1 cellular context compared by ENCODE assay signal in genomic region chr12:7716391-7716790, GRCh38.
A peak's percentile ranks its signal among the peaks of the same experiment; 100 is the strongest.
TF ChIP-seq lines count a peak whose summit lies in the region.

No MANE protein-coding gene starts in this region.

TF ChIP-seq in H1, 55 proteins besides CTCF, POLR2A, EP300 and RAD21:
- TF ChIP-seq SIN3A (conservative IDR thresholded peaks at IDR 0.05 in 1 of 2, IDR thresholded peaks at IDR 0.05 in 1 of 2; ENCODE audit: low read depth in 1 of 2, low read length in 2 of 2) (no peak), EGR1 (IDR thresholded peaks at IDR 0.05; ENCODE audit: borderline replicate concordance, low read depth, low read length) (no peak), TEAD4 (IDR thresholded peaks at IDR 0.05; ENCODE audit: low read depth, low read length) (peak; percentile 69; the same call in 1 of the 2 replicates)
